1 cellular context compared by ENCODE assay signal in genomic region chr7:97982647-97983046, GRCh38.
TF ChIP-seq lines count a peak whose summit lies in the region.

No MANE protein-coding gene starts in this region.

TF ChIP-seq in HEK293, 187 proteins besides CTCF, POLR2A, EP300 and RAD21:
- TF ChIP-seq ZNF596 (tag by site-specific recombination; IDR thresholded peaks at IDR 0.05) (peak; percentile 33; the same call in 1 of the 2 replicates), ZNF701 (tag by site-specific recombination; IDR thresholded peaks at IDR 0.05) (no peak)
